ENCODE assay signal across 8 cellular contexts in genomic region chr7:102616507-102617125, GRCh38. TPM values are rescaled to one million over a fixed set of nuclear protein-coding genes. Genes with fewer than 3 reads are reported as not detected.
DNase-seq lines count a peak whose midpoint lies in the region; ATAC-seq, FAIRE-seq and TF ChIP-seq lines count a peak whose summit lies in the region.
"Not testable (repeated sequence)": the region's sequence is repeated elsewhere in the genome, so short reads cannot be mapped to it uniquely, and the experiment has no call there.

TSS of gene RASA4 (minus strand) at chr7:102616756. CDS start at chr7:102616689, 67 bp downstream.

- not testable (repeated sequence) for H3K9me3 ChIP-seq in body of pancreas, pancreas

- not testable (repeated sequence) for H3K36me3 ChIP-seq in body of pancreas (replicated peaks in 1 of 2; ENCODE audit: insufficient read depth in 1 of 2, low read depth in 2 of 2); pancreas

- ATAC-seq in GM18498 (IDR thresholded peaks at IDR 0.05; ENCODE audit: unreplicated experiment), result peak; percentile 84
- ATAC-seq in HG03558 (IDR thresholded peaks at IDR 0.05; ENCODE audit: extremely low read depth, unreplicated experiment), result peak; percentile 28
- ATAC-seq in body of pancreas, result peak; percentile 96
- peak; percentile 92 for ATAC-seq in left ventricle myocardium superior
- peak; percentile 93 to 98 (median 95) for ATAC-seq in pancreas

- FAIRE-seq in pancreas (lab: Jason Lieb, UNC), result not testable (repeated sequence)

- not testable (repeated sequence) for H3K27me3 ChIP-seq in body of pancreas, pancreas

- not testable (repeated sequence) for H3K4me1 ChIP-seq in body of pancreas, pancreas

- DNase-seq in H4 (ENCODE audit: low spot score) (peak; percentile 1), body of pancreas (peak; percentile 17 to 42 (median 36)), left ventricle myocardium superior (peak; percentile 77), pancreas (peak; percentile 21 to 83 (median 62)), ureter (ENCODE audit: low spot score) (peak; percentile 58)

- TF ChIP-seq CTCF in WI38 (IDR thresholded peaks at IDR 0.05; ENCODE audit: low read depth, low read length); body of pancreas (IDR thresholded peaks at IDR 0.05); pancreas (IDR thresholded peaks at IDR 0.05): not testable (repeated sequence)

- TF ChIP-seq POLR2A in body of pancreas (IDR thresholded peaks at IDR 0.05), result not testable (repeated sequence)

- H3K27ac ChIP-seq in body of pancreas, pancreas: not testable (repeated sequence)

- peak within 1 kb of the TSS; percentile 48 for H3K4me3 ChIP-seq in WI38 (ENCODE audit: low read depth, low read length)
- not testable (repeated sequence) for H3K4me3 ChIP-seq in body of pancreas
- H3K4me3 ChIP-seq in pancreas, result peak within 1 kb of the TSS in 2 of 4 donors; percentile 38 to 43

- intact Hi-C loops in body of pancreas (cut with DNase I); left ventricle myocardium superior (cut with micrococcal nuclease); pancreas (cut with DNase I): not testable (repeated sequence)

- WGBS in body of pancreas, 2 donors, result no CpG with 5 or more reads among the region's 62 CpGs
- 0 to 1% methylated on average over 16 to 26 of the region's 62 CpGs for WGBS in pancreas, 2 donors

RNA-seq across cellular contexts. Expression of gene RASA4, which starts in this region (rescaled TPM):
- 3.4 and 10.3 TPM in 2 replicates for total RNA-seq in H4 (2014; rRNA removed; shearing (Covaris generic))
- 10 to 100 TPM; 16.8 to 34.2 TPM for total RNA-seq in body of pancreas
- 20.2 TPM for total RNA-seq in left ventricle myocardium superior
- 10 to 100 TPM in 5 of 6 donors, 1 to 10 TPM in 1; 8.7 to 33.8 (median 18.1) TPM for total RNA-seq in pancreas
- 100 to 1,000 TPM in 1 of 2 donors, 10 to 100 TPM in 1; 60.8 to 128 TPM for polyA plus RNA-seq in pancreas
- total RNA-seq in ureter, result 76.5 TPM

Comparison
In these comparisons a context has a peak if more than half of its experiments do, and no peak if none do; other contexts are left out.
1. ATAC-seq: peak in every context shown above with its lines; median percentile 96 in body of pancreas; 95 in pancreas; 92 in left ventricle myocardium superior; 84 in GM18498; 28 in HG03558.
2. DNase-seq: peak in every context shown above with its lines; median percentile 77 in left ventricle myocardium superior; 62 in pancreas; 58 in ureter; 36 in body of pancreas; 1 in H4.